ENCODE assay signal across 14 cellular contexts in genomic region chr4:45621926-45622325, GRCh38.
DNase-seq lines count a peak whose midpoint lies in the region; ATAC-seq and TF ChIP-seq lines count a peak whose summit lies in the region.
"Had no signal": no experiment of that assay in that cellular context is flagged by ENCODE, and none has a peak within 500 bp of the region (broad histone marks: within the 10 kb centered on the region; RNA-seq: fewer than 3 reads in every experiment).

No MANE protein-coding gene starts in this region.

- H3K27me3 Mint-ChIP-seq in naive thymus-derived CD8-positive, alpha-beta T cell = no peaks in the 10 kb centered on the region
- no peaks in the 10 kb centered on the region for H3K27me3 Mint-ChIP-seq in activated CD8-positive, alpha-beta memory T cell treated with anti-CD3 and anti-CD28 coated beads, Interleukin-2, amount 10 ng/mL, durations not matched to agents 7 days and 5 days

- H3K4me3 Mint-ChIP-seq in naive thymus-derived CD8-positive, alpha-beta T cell = no peak overlapping the region
- H3K4me3 Mint-ChIP-seq in activated CD8-positive, alpha-beta memory T cell treated with anti-CD3 and anti-CD28 coated beads, Interleukin-2, amount 10 ng/mL, durations not matched to agents 7 days and 5 days = no peak overlapping the region
- H3K4me3 Mint-ChIP-seq: GM23338 had no signal

- H3K4me2 ChIP-seq in PC-9 = no peak overlapping the region
- H3K4me2 ChIP-seq: GM23338 had no signal

- peak; percentile 89 for ATAC-seq in omental fat pad (ENCODE audit: low FRiP score)
- ATAC-seq in naive thymus-derived CD8-positive, alpha-beta T cell = no peak
- ATAC-seq in activated CD8-positive, alpha-beta memory T cell treated with anti-CD3 and anti-CD28 coated beads, Interleukin-2, amount 10 ng/mL, durations not matched to agents 7 days and 5 days = no peak
- ATAC-seq: GM23338, SK-N-SH treated with all-trans-retinoic acid at 6 μM for 48 hours had no signal

- H3K4me3 ChIP-seq in PC-9 = no peak overlapping the region
- H3K4me3 ChIP-seq: GM23338, tibial nerve had no signal

- no peaks in the 10 kb centered on the region for H3K9me2 ChIP-seq in PC-9 (ENCODE audit: insufficient read depth)

- H3K27me3 ChIP-seq in PC-9 (ENCODE audit: insufficient read depth, low read depth) = no peaks in the 10 kb centered on the region
- H3K27me3 ChIP-seq: tibial nerve had no signal

- no peak overlapping the region for H3K27ac ChIP-seq in PC-9
- H3K27ac ChIP-seq in epithelial cell of prostate = no peak overlapping the region
- H3K27ac ChIP-seq: tibial nerve had no signal

- H3K4me1 ChIP-seq in PC-9 (replicated peaks; ENCODE audit: insufficient read depth) = no peaks in the 10 kb centered on the region
- H3K4me1 ChIP-seq: tibial nerve had no signal

- H3K9me3 Mint-ChIP-seq in naive thymus-derived CD8-positive, alpha-beta T cell = peaks cover 0 to 6% (median 0%) of the 10 kb centered on the region in 9 donors
- no peaks in the 10 kb centered on the region for H3K9me3 Mint-ChIP-seq in activated CD8-positive, alpha-beta memory T cell treated with anti-CD3 and anti-CD28 coated beads, Interleukin-2, amount 10 ng/mL, durations not matched to agents 7 days and 5 days (ENCODE audit: low read depth)

- no peaks in the 10 kb centered on the region for H3F3A ChIP-seq in PC-9 (ENCODE audit: insufficient read depth, low read depth)

- CTCF ChIA-PET in PC-9 (lab: Charles Lee) = no interaction called here
- CTCF ChIA-PET in activated CD8-positive, alpha-beta memory T cell treated with anti-CD3 and anti-CD28 coated beads, Interleukin-2, amount 10 ng/mL, durations not matched to agents 7 days and 5 days (lab: Charles Lee) = no interaction called here

- no peak for TF ChIP-seq CTCF in PC-9 (conservative IDR thresholded peaks at IDR 0.05)
- TF ChIP-seq CTCF in omental fat pad (IDR thresholded peaks at IDR 0.05) = no peak

- DNase-seq in GM03348 (ENCODE audit: low spot score) (peak; percentile 22), PC-9 (peak; percentile 12 to 66), epithelial cell of prostate (ENCODE audit: low read depth, low spot score) (peak; percentile 41), omental fat pad (ENCODE audit: low spot score) (no peak), KG1 (lab: John Stamatoyannopoulos, UW) (no peak)
- no peak for DNase-seq in naive thymus-derived CD8-positive, alpha-beta T cell
- DNase-seq in activated CD8-positive, alpha-beta memory T cell treated with anti-CD3 and anti-CD28 coated beads, Interleukin-2, amount 10 ng/mL, durations not matched to agents 7 days and 5 days = no peak
- DNase-seq in activated CD4-positive, alpha-beta T cell treated with anti-CD3 and anti-CD28 coated beads, Interleukin-2, amount 50 U/mL, for 48 hours = no peak
- DNase-seq: foreskin fibroblast, NCI-H1105, NCI-H2227 treated with DMSO at 0.1 percent for 48 hours had no signal

- intact Hi-C loops in PC-9 (cut with micrococcal nuclease; ENCODE audit: unreplicated experiment) = loop anchor here (1.0 kb wide), 1 partner anchor 41 kb away; no protein-coding TSS in a partner anchor

- H3K79me2 ChIP-seq in PC-9 (ENCODE audit: low read depth) = no peaks in the 10 kb centered on the region

- no peak overlapping the region for H2AFZ ChIP-seq in PC-9
- H2AFZ ChIP-seq: GM23338 had no signal

- no peaks in the 10 kb centered on the region for H3K36me3 Mint-ChIP-seq in naive thymus-derived CD8-positive, alpha-beta T cell
- H3K36me3 Mint-ChIP-seq in activated CD8-positive, alpha-beta memory T cell treated with anti-CD3 and anti-CD28 coated beads, Interleukin-2, amount 10 ng/mL, durations not matched to agents 7 days and 5 days = no peaks in the 10 kb centered on the region

- no peaks in the 10 kb centered on the region for H3K4me1 Mint-ChIP-seq in naive thymus-derived CD8-positive, alpha-beta T cell
- H3K4me1 Mint-ChIP-seq in activated CD8-positive, alpha-beta memory T cell treated with anti-CD3 and anti-CD28 coated beads, Interleukin-2, amount 10 ng/mL, durations not matched to agents 7 days and 5 days = no peaks in the 10 kb centered on the region
- H3K4me1 Mint-ChIP-seq: GM23338 had no signal

- H4K20me1 ChIP-seq in PC-9 (ENCODE audit: insufficient read depth) = no peaks in the 10 kb centered on the region

- no peak overlapping the region for H3K27ac Mint-ChIP-seq in naive thymus-derived CD8-positive, alpha-beta T cell
- H3K27ac Mint-ChIP-seq in activated CD8-positive, alpha-beta memory T cell treated with anti-CD3 and anti-CD28 coated beads, Interleukin-2, amount 10 ng/mL, durations not matched to agents 7 days and 5 days = no peak overlapping the region
- H3K27ac Mint-ChIP-seq: GM23338 had no signal

- no peaks in the 10 kb centered on the region for H3K36me3 ChIP-seq in PC-9 (ENCODE audit: low read depth)
- H3K36me3 ChIP-seq: tibial nerve had no signal

- H3K9me3 ChIP-seq in PC-9 (ENCODE audit: insufficient read depth, low read depth) = no peaks in the 10 kb centered on the region
- H3K9me3 ChIP-seq: tibial nerve had no signal

- POLR2A ChIA-PET in PC-9 (lab: Charles Lee; ENCODE audit: unreplicated experiment) = interaction anchor here (0.5 kb wide), 1 partner anchor 41 kb away, joined by 3 read pairs; no protein-coding TSS in a partner anchor
- POLR2A ChIA-PET in naive thymus-derived CD8-positive, alpha-beta T cell (lab: Charles Lee) = no interaction called here

- BruUV-seq in PC-9 (replicated peaks; lab: Mats Ljungman, UMichigan) = no TSS peak

Comparison
In these comparisons a context has a peak if more than half of its experiments do, and no peak if none do; other contexts are left out.
1. DNase-seq: peak in GM03348 (single experiment), PC-9 (2 of 2) and epithelial cell of prostate (single experiment); none in omental fat pad (single experiment), KG1 (single experiment), naive thymus-derived CD8-positive, alpha-beta T cell (0 of 10), activated CD8-positive, alpha-beta memory T cell treated with anti-CD3 and anti-CD28 coated beads, Interleukin-2, amount 10 ng/mL, durations not matched to agents 7 days and 5 days (single experiment) and activated CD4-positive, alpha-beta T cell treated with anti-CD3 and anti-CD28 coated beads, Interleukin-2, amount 50 U/mL, for 48 hours (0 of 2).